In the genomic region with DNA sequence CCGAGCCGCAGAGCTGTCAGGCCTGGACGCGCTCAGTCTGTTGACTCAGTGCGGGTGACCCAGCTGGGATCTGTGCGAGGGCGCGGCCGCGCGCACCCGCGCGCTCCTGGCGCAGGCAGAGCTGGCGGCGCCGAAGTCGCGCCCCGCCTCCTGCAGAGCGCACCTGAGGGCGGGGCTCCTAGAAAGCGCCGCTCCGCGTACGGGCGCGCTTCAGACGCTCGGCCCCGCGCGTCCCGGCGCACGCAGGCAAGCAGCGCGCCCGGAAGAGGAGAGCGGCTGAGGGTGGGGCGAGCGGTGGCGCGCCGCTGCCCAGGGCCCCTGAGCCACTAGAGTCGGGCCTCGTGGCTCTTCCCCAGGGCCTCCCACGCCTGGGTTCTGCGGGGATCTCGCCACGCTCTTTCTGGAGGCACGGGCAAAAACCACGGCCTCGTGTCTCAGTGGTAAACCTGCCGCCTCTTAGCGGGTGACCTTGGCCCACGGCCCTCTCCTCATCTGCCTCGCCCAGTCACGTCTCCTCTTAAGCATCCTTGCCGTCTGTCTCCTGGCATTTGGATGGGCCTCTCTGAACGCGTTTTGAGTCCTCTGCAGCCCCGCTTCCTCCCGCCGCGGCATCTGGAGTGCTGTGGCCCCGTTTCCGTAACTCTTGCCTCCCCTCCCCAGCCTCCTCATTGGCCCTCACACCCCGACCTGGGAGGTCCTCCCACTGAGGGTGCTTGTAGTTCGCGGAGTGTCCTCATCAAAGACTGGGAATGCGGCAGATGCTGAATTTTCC, we compare ENCODE assay signal across 8 cellular contexts. TPM values are rescaled to one million over a fixed set of nuclear protein-coding genes. Genes with fewer than 3 reads are reported as not detected.
DNase-seq lines count a peak whose midpoint lies in the region; TF ChIP-seq lines count a peak whose summit lies in the region.

A gene with protein sequence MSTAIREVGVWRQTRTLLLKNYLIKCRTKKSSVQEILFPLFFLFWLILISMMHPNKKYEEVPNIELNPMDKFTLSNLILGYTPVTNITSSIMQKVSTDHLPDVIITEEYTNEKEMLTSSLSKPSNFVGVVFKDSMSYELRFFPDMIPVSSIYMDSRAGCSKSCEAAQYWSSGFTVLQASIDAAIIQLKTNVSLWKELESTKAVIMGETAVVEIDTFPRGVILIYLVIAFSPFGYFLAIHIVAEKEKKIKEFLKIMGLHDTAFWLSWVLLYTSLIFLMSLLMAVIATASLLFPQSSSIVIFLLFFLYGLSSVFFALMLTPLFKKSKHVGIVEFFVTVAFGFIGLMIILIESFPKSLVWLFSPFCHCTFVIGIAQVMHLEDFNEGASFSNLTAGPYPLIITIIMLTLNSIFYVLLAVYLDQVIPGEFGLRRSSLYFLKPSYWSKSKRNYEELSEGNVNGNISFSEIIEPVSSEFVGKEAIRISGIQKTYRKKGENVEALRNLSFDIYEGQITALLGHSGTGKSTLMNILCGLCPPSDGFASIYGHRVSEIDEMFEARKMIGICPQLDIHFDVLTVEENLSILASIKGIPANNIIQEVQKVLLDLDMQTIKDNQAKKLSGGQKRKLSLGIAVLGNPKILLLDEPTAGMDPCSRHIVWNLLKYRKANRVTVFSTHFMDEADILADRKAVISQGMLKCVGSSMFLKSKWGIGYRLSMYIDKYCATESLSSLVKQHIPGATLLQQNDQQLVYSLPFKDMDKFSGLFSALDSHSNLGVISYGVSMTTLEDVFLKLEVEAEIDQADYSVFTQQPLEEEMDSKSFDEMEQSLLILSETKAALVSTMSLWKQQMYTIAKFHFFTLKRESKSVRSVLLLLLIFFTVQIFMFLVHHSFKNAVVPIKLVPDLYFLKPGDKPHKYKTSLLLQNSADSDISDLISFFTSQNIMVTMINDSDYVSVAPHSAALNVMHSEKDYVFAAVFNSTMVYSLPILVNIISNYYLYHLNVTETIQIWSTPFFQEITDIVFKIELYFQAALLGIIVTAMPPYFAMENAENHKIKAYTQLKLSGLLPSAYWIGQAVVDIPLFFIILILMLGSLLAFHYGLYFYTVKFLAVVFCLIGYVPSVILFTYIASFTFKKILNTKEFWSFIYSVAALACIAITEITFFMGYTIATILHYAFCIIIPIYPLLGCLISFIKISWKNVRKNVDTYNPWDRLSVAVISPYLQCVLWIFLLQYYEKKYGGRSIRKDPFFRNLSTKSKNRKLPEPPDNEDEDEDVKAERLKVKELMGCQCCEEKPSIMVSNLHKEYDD (N-terminal part only) (minus strand): TSS at position 74 of the 772 bp plus-strand sequence. CDS start 12,718 bp downstream, outside the sequence.

- intact Hi-C loops in stomach (cut with DNase I; ENCODE audit: low total_unique reads), result no loop called here

- H3K4me1 Mint-ChIP-seq in neural crest cell, result peaks cover 26% of the 10 kb centered on the region

- no peaks in the 10 kb centered on the region for H3K9me3 Mint-ChIP-seq in neural crest cell

- peak within 1 kb of the TSS; percentile 89 to 98 (median 93) for H3K27ac ChIP-seq in stomach

- H3K36me3 ChIP-seq in stomach, result no peaks in the 10 kb centered on the region

- DNase-seq in EH (ENCODE audit: low read depth) (peak; percentile 84), H4 (ENCODE audit: low spot score) (peak; percentile 88), LoVo (ENCODE audit: low spot score) (peak; percentile 95), SHP77 (lab: John Stamatoyannopoulos, UW) (peak; percentile 78 to 89), foreskin fibroblast (peak; percentile 89 to 95), neural crest cell (ENCODE audit: low read depth, low spot score) (peak; percentile 65), stomach (peak; percentile 95)
- peak; percentile 75 for DNase-seq in activated gamma-delta T cell treated with anti-CD3 and anti-CD28 coated beads, Interleukin-2, amount 50 U/mL, for 16 hours (ENCODE audit: low read depth)

- TF ChIP-seq CTCF in foreskin fibroblast (IDR thresholded peaks at IDR 0.05; ENCODE audit: low read depth, low read length) (no peak), neural crest cell (conservative IDR thresholded peaks at IDR 0.05) (no peak), stomach (IDR thresholded peaks at IDR 0.05) (no peak)

- peaks cover 54% of the 10 kb centered on the region for H3K27me3 Mint-ChIP-seq in neural crest cell (ENCODE audit: low read depth)

- 1 to 3% (median 1%) methylated on average over 16 to 74 of the region's 74 CpGs for WGBS in stomach, 5 donors

- peak in 1 of 4 donors; percentile 2 for TF ChIP-seq POLR2A in stomach (IDR thresholded peaks at IDR 0.05)

- H3K36me3 Mint-ChIP-seq in neural crest cell (ENCODE audit: low read depth), result no peaks in the 10 kb centered on the region

- peaks cover 10 to 29% (median 23%) of the 10 kb centered on the region in 4 donors for H3K4me1 ChIP-seq in stomach

- no peaks in the 10 kb centered on the region for H3K27me3 ChIP-seq in stomach

- no peak for TF ChIP-seq EP300 in stomach (IDR thresholded peaks at IDR 0.05)

- H3K4me3 ChIP-seq in foreskin fibroblast (ENCODE audit: low read depth in 1 of 2, low read length in 2 of 2) (peak within 1 kb of the TSS; percentile 63 to 88), stomach (peak within 1 kb of the TSS; percentile 70 to 80 (median 74))

- H3K4me3 Mint-ChIP-seq in neural crest cell, result peak within 1 kb of the TSS; percentile 91

- peak within 1 kb of the TSS; percentile 83 for H3K27ac Mint-ChIP-seq in neural crest cell (ENCODE audit: unreplicated experiment)

- H3K9me3 ChIP-seq in stomach, result no peaks in the 10 kb centered on the region

RNA-seq across cellular contexts. Expression of the gene that starts here (rescaled TPM):
- 2.6 and 2.7 TPM in 2 replicates for total RNA-seq in H4 (2014; rRNA removed; shearing (Covaris generic))
- total RNA-seq in neural crest cell (7.6 and 8.3 TPM in 2 replicates), stomach (10 to 100 TPM; 29.5 to 80.1 (median 58.0) TPM)
- 10 to 100 TPM in 1 of 3 donors, 1 to 10 TPM in 2; 2.1 to 24.7 (median 4.8) TPM for polyA plus RNA-seq in stomach

Comparison
In these comparisons a context has a peak if more than half of its experiments do, and no peak if none do; other contexts are left out.
1. Peak in every context shown above with its lines: DNase-seq, H3K4me3 ChIP-seq and H3K27ac ChIP-seq.